In genomic region chrX:13487731-13488505, GRCh38 we compare ENCODE assay signal across 8 cellular contexts.
DNase-seq lines count a peak whose midpoint lies in the region; ATAC-seq and TF ChIP-seq lines count a peak whose summit lies in the region.

No MANE protein-coding gene starts in this region.

- 16% methylated on average over 7 of the region's 7 CpGs for WGBS in esophagus muscularis mucosa
- 3 to 15% methylated on average over 7 of the region's 7 CpGs for WGBS in tibial nerve, 2 donors

- H3K27ac Mint-ChIP-seq in activated CD4-positive, alpha-beta T cell treated with anti-CD3 and anti-CD28 coated beads for 36 hours: peak overlapping the region; percentile 74
- H3K27ac Mint-ChIP-seq in activated CD8-positive, alpha-beta T cell treated with anti-CD3 and anti-CD28 coated beads, Interleukin-2, amount 10 ng/mL, durations not matched to agents 7 days and 5 days: peak overlapping the region; percentile 76
- H3K27ac Mint-ChIP-seq in naive thymus-derived CD4-positive, alpha-beta T cell: peak overlapping the region in 8 of 9 donors; percentile 23 to 87 (median 64)

- H3K36me3 ChIP-seq in esophagus muscularis mucosa (no peaks in the 10 kb centered on the region), tibial nerve (no peaks in the 10 kb centered on the region)
- no peaks in the 10 kb centered on the region for H3K36me3 ChIP-seq in naive thymus-derived CD4-positive, alpha-beta T cell (ENCODE audit: control insufficient read depth in 2 of 3, insufficient read depth in 3 of 3, low read length in 3 of 3)

- peaks cover 18% of the 10 kb centered on the region for H3K4me1 Mint-ChIP-seq in activated CD4-positive, alpha-beta T cell treated with anti-CD3 and anti-CD28 coated beads for 36 hours
- peaks cover 41% of the 10 kb centered on the region for H3K4me1 Mint-ChIP-seq in activated CD8-positive, alpha-beta T cell treated with anti-CD3 and anti-CD28 coated beads, Interleukin-2, amount 10 ng/mL, durations not matched to agents 7 days and 5 days (ENCODE audit: low read depth)
- peaks cover 4 to 39% (median 27%) of the 10 kb centered on the region in 7 donors for H3K4me1 Mint-ChIP-seq in naive thymus-derived CD4-positive, alpha-beta T cell

- no peaks in the 10 kb centered on the region for H3K27me3 Mint-ChIP-seq in activated CD4-positive, alpha-beta T cell treated with anti-CD3 and anti-CD28 coated beads for 36 hours
- H3K27me3 Mint-ChIP-seq in activated CD8-positive, alpha-beta T cell treated with anti-CD3 and anti-CD28 coated beads, Interleukin-2, amount 10 ng/mL, durations not matched to agents 7 days and 5 days (ENCODE audit: low read depth): no peaks in the 10 kb centered on the region
- no peaks in the 10 kb centered on the region for H3K27me3 Mint-ChIP-seq in naive thymus-derived CD4-positive, alpha-beta T cell

- TF ChIP-seq POLR2A in esophagus muscularis mucosa (IDR thresholded peaks at IDR 0.05; ENCODE audit: low read depth) (no peak), tibial nerve (IDR thresholded peaks at IDR 0.05) (no peak)

- H3K4me1 ChIP-seq in esophagus muscularis mucosa (peaks cover 0 to 35% (median 23%) of the 10 kb centered on the region in 4 donors), tibial nerve (peaks cover 0 to 20% (median 7%) of the 10 kb centered on the region in 4 donors)
- peaks cover 11 to 27% of the 10 kb centered on the region in 2 donors for H3K4me1 ChIP-seq in naive thymus-derived CD4-positive, alpha-beta T cell (ENCODE audit: control insufficient read depth in 2 of 2, insufficient read depth in 2 of 2, low read length in 2 of 2)

- peak; percentile 86 for ATAC-seq in activated CD4-positive, alpha-beta T cell treated with anti-CD3 and anti-CD28 coated beads for 36 hours
- peak; percentile 52 for ATAC-seq in HG03280 (IDR thresholded peaks at IDR 0.05; ENCODE audit: unreplicated experiment)
- peak; percentile 84 for ATAC-seq in activated CD8-positive, alpha-beta T cell treated with anti-CD3 and anti-CD28 coated beads, Interleukin-2, amount 10 ng/mL, durations not matched to agents 7 days and 5 days
- ATAC-seq in naive thymus-derived CD4-positive, alpha-beta T cell: peak; percentile 79

- TF ChIP-seq EP300 in esophagus muscularis mucosa (IDR thresholded peaks at IDR 0.05) (no peak), tibial nerve (IDR thresholded peaks at IDR 0.05) (peak in 1 of 2 donors; percentile 75)

- intact Hi-C loops in activated CD4-positive, alpha-beta T cell treated with anti-CD3 and anti-CD28 coated beads for 36 hours (cut with DNase I, micrococcal nuclease): loop anchor here (1.0 to 10.0 kb wide), 6 partner anchors 103 to 673 kb away; no protein-coding TSS in a partner anchor
- intact Hi-C loops in esophagus muscularis mucosa (cut with DNase I): loop anchor here (2.0 kb wide), 2 partner anchors 511 to 517 kb away; no protein-coding TSS in a partner anchor
- intact Hi-C loops in naive thymus-derived CD4-positive, alpha-beta T cell (cut with micrococcal nuclease): loop anchor here (1.0 kb wide), 7 partner anchors 396 to 674 kb away; no protein-coding TSS in a partner anchor

- H3K9me3 ChIP-seq in esophagus muscularis mucosa (no peaks in the 10 kb centered on the region), tibial nerve (no peaks in the 10 kb centered on the region)
- no peaks in the 10 kb centered on the region for H3K9me3 ChIP-seq in naive thymus-derived CD4-positive, alpha-beta T cell (ENCODE audit: control insufficient read depth in 2 of 3, low read length in 3 of 3)

- TF ChIP-seq CTCF in esophagus muscularis mucosa (IDR thresholded peaks at IDR 0.05) (peak; percentile 54 to 73 (median 56)), tibial nerve (IDR thresholded peaks at IDR 0.05) (peak; percentile 44 to 90 (median 49))

- CTCF ChIA-PET in activated CD4-positive, alpha-beta T cell treated with anti-CD3 and anti-CD28 coated beads for 36 hours (lab: Charles Lee): interaction anchor here (0.6 to 2.3 kb wide), 29 partner anchors 10 to 549 kb away, joined by 3 to 38 read pairs (median 3); no protein-coding TSS in a partner anchor
- CTCF ChIA-PET in activated CD8-positive, alpha-beta T cell treated with anti-CD3 and anti-CD28 coated beads, Interleukin-2, amount 10 ng/mL, durations not matched to agents 7 days and 5 days (lab: Charles Lee): interaction anchor here (0.6 to 4.2 kb wide), 36 partner anchors 10 to 1009 kb away, joined by 3 to 97 read pairs (median 4); no protein-coding TSS in a partner anchor
- CTCF ChIA-PET in naive thymus-derived CD4-positive, alpha-beta T cell (lab: Charles Lee): interaction anchor here (0.7 to 3.9 kb wide), 18 partner anchors 13 to 668 kb away, joined by 3 to 66 read pairs (median 4); no protein-coding TSS in a partner anchor

- no peak overlapping the region for H3K4me3 Mint-ChIP-seq in activated CD4-positive, alpha-beta T cell treated with anti-CD3 and anti-CD28 coated beads for 36 hours
- no peak overlapping the region for H3K4me3 Mint-ChIP-seq in activated CD8-positive, alpha-beta T cell treated with anti-CD3 and anti-CD28 coated beads, Interleukin-2, amount 10 ng/mL, durations not matched to agents 7 days and 5 days
- peak overlapping the region in 2 of 10 donors; percentile 11 to 48 for H3K4me3 Mint-ChIP-seq in naive thymus-derived CD4-positive, alpha-beta T cell

- DNase-seq in activated CD4-positive, alpha-beta T cell treated with anti-CD3 and anti-CD28 coated beads for 36 hours: peak; percentile 50
- no peak for DNase-seq in activated CD4-positive, alpha-beta T cell treated with anti-CD3 and anti-CD28 coated beads for 1 hour
- peak; percentile 56 for DNase-seq in NCI-H524 treated with DMSO at 0.1 percent for 48 hours (lab: John Stamatoyannopoulos, UW)
- peak; percentile 62 for DNase-seq in activated CD8-positive, alpha-beta T cell treated with anti-CD3 and anti-CD28 coated beads, Interleukin-2, amount 10 ng/mL, durations not matched to agents 7 days and 5 days
- no peak for DNase-seq in esophagus muscularis mucosa (ENCODE audit: extremely low spot score)
- DNase-seq in naive thymus-derived CD4-positive, alpha-beta T cell: peak in 8 of 9 donors; percentile 22 to 73 (median 52)
- DNase-seq in tibial nerve (ENCODE audit: low spot score in 2 of 2): peak in 1 of 2 donors; percentile 69

- H3K36me3 Mint-ChIP-seq in activated CD4-positive, alpha-beta T cell treated with anti-CD3 and anti-CD28 coated beads for 36 hours (ENCODE audit: low read depth): no peaks in the 10 kb centered on the region
- no peaks in the 10 kb centered on the region for H3K36me3 Mint-ChIP-seq in activated CD8-positive, alpha-beta T cell treated with anti-CD3 and anti-CD28 coated beads, Interleukin-2, amount 10 ng/mL, durations not matched to agents 7 days and 5 days (ENCODE audit: low read depth)
- H3K36me3 Mint-ChIP-seq in naive thymus-derived CD4-positive, alpha-beta T cell: no peaks in the 10 kb centered on the region

- H3K4me3 ChIP-seq in esophagus muscularis mucosa: no peak overlapping the region
- no peak overlapping the region for H3K4me3 ChIP-seq in naive thymus-derived CD4-positive, alpha-beta T cell (ENCODE audit: low read length)
- H3K4me3 ChIP-seq in tibial nerve: no peak overlapping the region

- no peaks in the 10 kb centered on the region for H3K9me3 Mint-ChIP-seq in activated CD4-positive, alpha-beta T cell treated with anti-CD3 and anti-CD28 coated beads for 36 hours (ENCODE audit: low read depth)
- H3K9me3 Mint-ChIP-seq in activated CD8-positive, alpha-beta T cell treated with anti-CD3 and anti-CD28 coated beads, Interleukin-2, amount 10 ng/mL, durations not matched to agents 7 days and 5 days (ENCODE audit: insufficient read depth): no peaks in the 10 kb centered on the region
- H3K9me3 Mint-ChIP-seq in naive thymus-derived CD4-positive, alpha-beta T cell: no peaks in the 10 kb centered on the region

- H3K27me3 ChIP-seq in esophagus muscularis mucosa (no peaks in the 10 kb centered on the region), tibial nerve (peaks cover 0 to 10% of the 10 kb centered on the region in 2 donors)
- no peaks in the 10 kb centered on the region for H3K27me3 ChIP-seq in naive thymus-derived CD4-positive, alpha-beta T cell (ENCODE audit: control insufficient read depth in 2 of 2, insufficient read depth in 2 of 2, low read length in 2 of 2)

- POLR2A ChIA-PET in activated CD4-positive, alpha-beta T cell treated with anti-CD3 and anti-CD28 coated beads for 36 hours (lab: Charles Lee): interaction anchor here (1.2 kb wide), 1 partner anchor 396 kb away, joined by 3 read pairs; no protein-coding TSS in a partner anchor
- POLR2A ChIA-PET in activated CD8-positive, alpha-beta T cell treated with anti-CD3 and anti-CD28 coated beads, Interleukin-2, amount 10 ng/mL, durations not matched to agents 7 days and 5 days (lab: Charles Lee): interaction anchor here (0.6 to 2.3 kb wide), 12 partner anchors 127 to 541 kb away, joined by 3 to 21 read pairs (median 4); partner anchors contain the start of gene TMSB4X
- POLR2A ChIA-PET in naive thymus-derived CD4-positive, alpha-beta T cell (lab: Charles Lee): interaction anchor here (0.7 to 6.0 kb wide), 15 partner anchors 50 to 674 kb away, joined by 3 to 54 read pairs (median 3); partner anchors contain the start of gene TMSB4X

- H3K27ac ChIP-seq in esophagus muscularis mucosa (replicated peaks in 1 of 4) (peak overlapping the region; percentile 65 to 83 (median 79)), tibial nerve (peak overlapping the region; percentile 23 to 90 (median 80))
- H3K27ac ChIP-seq in naive thymus-derived CD4-positive, alpha-beta T cell (ENCODE audit: low read depth, low read length): no peak overlapping the region

Comparison
In these comparisons a context has a peak if more than half of its experiments do, and no peak if none do; other contexts are left out.
1. DNase-seq: peak in activated CD4-positive, alpha-beta T cell treated with anti-CD3 and anti-CD28 coated beads for 36 hours (single experiment), NCI-H524 treated with DMSO at 0.1 percent for 48 hours (single experiment), activated CD8-positive, alpha-beta T cell treated with anti-CD3 and anti-CD28 coated beads, Interleukin-2, amount 10 ng/mL, durations not matched to agents 7 days and 5 days (single experiment) and naive thymus-derived CD4-positive, alpha-beta T cell (8 of 9); none in activated CD4-positive, alpha-beta T cell treated with anti-CD3 and anti-CD28 coated beads for 1 hour (single experiment) and esophagus muscularis mucosa (single experiment).
2. Peak in every context shown above with its lines, with median percentiles within 50 percentile points of each other: ATAC-seq and H3K27ac Mint-ChIP-seq.